Comparison of ENCODE assay signal across 23 cellular contexts in the genomic region with DNA sequence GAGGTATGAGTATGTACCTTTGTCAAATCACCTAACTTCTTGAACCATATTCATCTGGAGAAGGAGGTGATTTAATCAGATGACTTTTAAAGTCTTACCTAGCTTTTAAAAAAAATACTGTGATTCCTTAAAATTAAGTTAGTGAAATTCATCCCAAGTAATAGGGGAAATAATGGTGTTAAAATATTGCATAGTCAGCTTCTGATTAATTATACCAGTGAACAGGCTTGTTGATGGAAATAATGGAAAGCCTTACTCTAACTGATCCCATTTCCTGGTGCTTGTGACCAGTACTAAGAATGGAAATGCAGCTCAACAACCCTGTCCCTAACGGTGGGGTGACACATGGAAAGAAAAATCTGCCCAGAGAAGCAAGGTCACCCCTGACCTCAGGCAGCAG.
"Had no signal": no experiment of that assay in that cellular context is flagged by ENCODE, and none has a peak within 500 bp of the region (broad histone marks: within the 10 kb centered on the region; RNA-seq: fewer than 3 reads in every experiment).

No MANE protein-coding gene starts in this region.

- ATAC-seq: foreskin keratinocyte; gastroesophageal sphincter; heart right ventricle; left cardiac atrium; left lung; left ventricle myocardium superior; lower lobe of right lung; naive thymus-derived CD4-positive, alpha-beta T cell had no signal

- DNase-seq: dermis blood vessel endothelial cell; dorsolateral prefrontal cortex; effector CD4-positive, alpha-beta T cell; effector memory CD4-positive, alpha-beta T cell; foreskin keratinocyte; glutamatergic neuron; head of caudate nucleus; heart right ventricle; hippocampal formation; left cardiac atrium; left lung; left ventricle myocardium superior; lower lobe of right lung; mesendoderm; midbrain; naive thymus-derived CD4-positive, alpha-beta T cell had no signal

- H3K9me3 ChIP-seq: esophagus muscularis mucosa, gastroesophageal sphincter, heart right ventricle, left lung, lower lobe of right lung had no signal

- H3K27me3 ChIP-seq: dorsolateral prefrontal cortex, esophagus muscularis mucosa, foreskin keratinocyte, gastroesophageal sphincter, heart right ventricle, left lung had no signal

- FAIRE-seq: colon, endothelial cell of umbilical vein, frontal cortex, keratinocyte had no signal

- H3K27ac ChIP-seq: coronary artery, dorsolateral prefrontal cortex, esophagus muscularis mucosa, foreskin keratinocyte, gastroesophageal sphincter, heart right ventricle, left lung, lower lobe of right lung had no signal

- H3K4me3 ChIP-seq: coronary artery, dorsolateral prefrontal cortex, esophagus muscularis mucosa, gastroesophageal sphincter, heart right ventricle, left lung, lower lobe of right lung had no signal

- H3K4me1 ChIP-seq: foreskin keratinocyte, gastroesophageal sphincter, left lung, lower lobe of right lung had no signal
